Comparison of ENCODE assay signal across 1 cellular context in the genomic region with DNA sequence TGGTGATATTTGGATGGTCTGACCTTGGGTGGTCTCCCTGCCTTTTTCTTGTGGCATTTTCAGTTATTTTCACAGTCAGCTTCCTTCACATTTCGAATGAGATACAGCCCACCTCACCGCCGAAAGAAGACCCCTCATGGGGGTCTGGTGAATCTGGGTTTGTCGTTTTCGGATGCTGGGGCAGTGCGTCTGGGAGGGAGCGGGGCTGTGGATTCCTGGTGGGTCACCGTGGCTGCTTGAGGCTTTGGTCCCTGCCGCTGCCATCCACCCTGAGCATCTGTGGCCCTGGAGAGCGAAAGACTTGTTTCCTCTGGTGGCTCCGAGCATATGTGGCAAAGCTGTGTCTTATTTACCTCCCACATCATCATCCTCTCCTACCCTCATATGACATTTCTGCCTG.
TF ChIP-seq lines count a peak whose summit lies in the region.

No MANE protein-coding gene starts in this region.

TF ChIP-seq in WTC11, 78 proteins besides CTCF, POLR2A, EP300 and RAD21 (continued from another document):
- TF ChIP-seq, protein P1, sequence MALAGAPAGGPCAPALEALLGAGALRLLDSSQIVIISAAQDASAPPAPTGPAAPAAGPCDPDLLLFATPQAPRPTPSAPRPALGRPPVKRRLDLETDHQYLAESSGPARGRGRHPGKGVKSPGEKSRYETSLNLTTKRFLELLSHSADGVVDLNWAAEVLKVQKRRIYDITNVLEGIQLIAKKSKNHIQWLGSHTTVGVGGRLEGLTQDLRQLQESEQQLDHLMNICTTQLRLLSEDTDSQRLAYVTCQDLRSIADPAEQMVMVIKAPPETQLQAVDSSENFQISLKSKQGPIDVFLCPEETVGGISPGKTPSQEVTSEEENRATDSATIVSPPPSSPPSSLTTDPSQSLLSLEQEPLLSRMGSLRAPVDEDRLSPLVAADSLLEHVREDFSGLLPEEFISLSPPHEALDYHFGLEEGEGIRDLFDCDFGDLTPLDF (CRISPR knock-in tag; IDR thresholded peaks at IDR 0.05), result no peak
- TF ChIP-seq, protein P2, sequence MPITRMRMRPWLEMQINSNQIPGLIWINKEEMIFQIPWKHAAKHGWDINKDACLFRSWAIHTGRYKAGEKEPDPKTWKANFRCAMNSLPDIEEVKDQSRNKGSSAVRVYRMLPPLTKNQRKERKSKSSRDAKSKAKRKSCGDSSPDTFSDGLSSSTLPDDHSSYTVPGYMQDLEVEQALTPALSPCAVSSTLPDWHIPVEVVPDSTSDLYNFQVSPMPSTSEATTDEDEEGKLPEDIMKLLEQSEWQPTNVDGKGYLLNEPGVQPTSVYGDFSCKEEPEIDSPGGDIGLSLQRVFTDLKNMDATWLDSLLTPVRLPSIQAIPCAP (CRISPR knock-in tag; IDR thresholded peaks at IDR 0.05), result no peak
